ENCODE assay signal across 7 cellular contexts in genomic region chr7:1459930-1460756, GRCh38. TPM values are rescaled to one million over a fixed set of nuclear protein-coding genes. Genes with fewer than 3 reads are reported as not detected.
DNase-seq lines count a peak whose midpoint lies in the region; ATAC-seq and TF ChIP-seq lines count a peak whose summit lies in the region.

No MANE protein-coding gene starts in this region.

- DNase-seq in Peyer's patch (peak in 1 of 3 donors; percentile 63), epithelial cell of prostate (ENCODE audit: low read depth, low spot score) (no peak), activated gamma-delta T cell (lab: John Stamatoyannopoulos, UW) (no peak), AG08396 (ENCODE audit: low spot score) (no peak)
- DNase-seq in natural killer cell treated with Interleukin-12 subunit alpha and Interleukin-12 subunit beta and Interleukin-15 and Interleukin-18, amount 100 ng/mL, for 72 hours (ENCODE audit: low spot score): no peak
- DNase-seq in activated CD4-positive, CD25-positive, alpha-beta regulatory T cell treated with anti-CD3 and anti-CD28 coated beads, Interleukin-2, amount 50 U/mL, for 72 hours: no peak

- H3K27me3 Mint-ChIP-seq in natural killer cell treated with Interleukin-12 subunit alpha and Interleukin-12 subunit beta and Interleukin-15 and Interleukin-18, amount 100 ng/mL, for 72 hours: no peaks in the 10 kb centered on the region

- H3K27me3 ChIP-seq in Peyer's patch: no peaks in the 10 kb centered on the region

- no peak for TF ChIP-seq CTCF in Peyer's patch (IDR thresholded peaks at IDR 0.05)

- no peaks in the 10 kb centered on the region for H3K9me3 ChIP-seq in Peyer's patch

- no peak for TF ChIP-seq POLR2A in Peyer's patch (IDR thresholded peaks at IDR 0.05)

- H3K36me3 Mint-ChIP-seq in natural killer cell treated with Interleukin-12 subunit alpha and Interleukin-12 subunit beta and Interleukin-15 and Interleukin-18, amount 100 ng/mL, for 72 hours: no peaks in the 10 kb centered on the region

- H3K4me3 Mint-ChIP-seq in natural killer cell treated with Interleukin-12 subunit alpha and Interleukin-12 subunit beta and Interleukin-15 and Interleukin-18, amount 100 ng/mL, for 72 hours: peak overlapping the region; percentile 54

- no peaks in the 10 kb centered on the region for H3K36me3 ChIP-seq in Peyer's patch

- peak overlapping the region; percentile 70 to 99 (median 86) for H3K27ac ChIP-seq in Peyer's patch
- H3K27ac ChIP-seq in epithelial cell of prostate: peak overlapping the region; percentile 56

- peaks cover 4 to 13% of the 10 kb centered on the region in 2 donors for H3K4me1 Mint-ChIP-seq in natural killer cell treated with Interleukin-12 subunit alpha and Interleukin-12 subunit beta and Interleukin-15 and Interleukin-18, amount 100 ng/mL, for 72 hours (ENCODE audit: low read depth in 2 of 2)

- peaks cover 9 to 84% (median 23%) of the 10 kb centered on the region in 4 donors for H3K4me1 ChIP-seq in Peyer's patch

- H3K9me3 Mint-ChIP-seq in natural killer cell treated with Interleukin-12 subunit alpha and Interleukin-12 subunit beta and Interleukin-15 and Interleukin-18, amount 100 ng/mL, for 72 hours: no peaks in the 10 kb centered on the region

- H3K27ac Mint-ChIP-seq in natural killer cell treated with Interleukin-12 subunit alpha and Interleukin-12 subunit beta and Interleukin-15 and Interleukin-18, amount 100 ng/mL, for 72 hours: peak overlapping the region in 1 of 2 donors; percentile 72

- peak; percentile 1 for ATAC-seq in GM18511 (IDR thresholded peaks at IDR 0.05; ENCODE audit: unreplicated experiment)
- ATAC-seq in natural killer cell treated with Interleukin-12 subunit alpha and Interleukin-12 subunit beta and Interleukin-15 and Interleukin-18, amount 100 ng/mL, for 72 hours: no peak

- peak overlapping the region; percentile 56 to 89 (median 76) for H3K4me3 ChIP-seq in Peyer's patch

RNA-seq across cellular contexts. Expression of gene MICALL2, which starts 0.9 kb away (rescaled TPM):
- total RNA-seq in Peyer's patch: 100 to 1,000 TPM; 111 to 272 (median 209) TPM
- 1 to 10 TPM; 2.0 to 2.1 TPM for total RNA-seq in natural killer cell treated with Interleukin-12 subunit alpha and Interleukin-12 subunit beta and Interleukin-15 and Interleukin-18, amount 100 ng/mL, for 72 hours

RNA-seq across cellular contexts. Expression of gene INTS1, which starts 44.0 kb away (rescaled TPM):
- total RNA-seq in Peyer's patch: 100 to 1,000 TPM in 2 of 4 donors, 10 to 100 TPM in 2; 84.4 to 192 (median 108) TPM
- 100 to 1,000 TPM in 1 of 2 donors, 10 to 100 TPM in 1; 79.0 to 153 TPM for total RNA-seq in natural killer cell treated with Interleukin-12 subunit alpha and Interleukin-12 subunit beta and Interleukin-15 and Interleukin-18, amount 100 ng/mL, for 72 hours

Comparison
In these comparisons a context has a peak if more than half of its experiments do, and no peak if none do; other contexts are left out.
1. RNA of gene MICALL2, which starts 0.9 kb away (total RNA-seq): 111 to 272 TPM in Peyer's patch; 2.0 to 2.1 TPM in natural killer cell treated with Interleukin-12 subunit alpha and Interleukin-12 subunit beta and Interleukin-15 and Interleukin-18, amount 100 ng/mL, for 72 hours; every median in the first group is over 10 times any median in the second.